ENCODE assay signal across 22 cellular contexts in the genomic region with DNA sequence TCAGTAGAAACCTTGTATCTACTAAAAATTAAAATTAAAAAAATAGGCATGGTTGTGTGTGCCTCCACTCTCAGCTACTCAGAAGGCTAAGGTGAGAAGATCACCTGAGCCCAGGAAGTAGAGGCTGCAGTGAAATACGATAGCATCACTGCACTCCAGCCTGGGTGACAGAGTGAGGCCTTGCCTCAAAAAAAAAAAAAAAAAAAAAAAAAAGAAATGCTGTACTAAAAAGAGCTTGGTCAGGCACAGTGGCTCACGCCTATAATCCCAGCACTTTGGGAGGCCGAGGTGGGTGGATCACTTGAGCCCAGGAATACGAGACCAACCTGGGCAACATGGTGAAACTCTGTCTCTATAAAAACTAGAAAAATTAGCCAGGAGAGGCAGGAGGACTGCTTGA.
DNase-seq lines count a peak whose midpoint lies in the region; ATAC-seq and TF ChIP-seq lines count a peak whose summit lies in the region.
"Had no signal": no experiment of that assay in that cellular context is flagged by ENCODE, and none has a peak within 500 bp of the region (broad histone marks: within the 10 kb centered on the region; RNA-seq: fewer than 3 reads in every experiment).

No MANE protein-coding gene starts in this region.

- POLR2A ChIA-PET in HEK293 (lab: Yijun Ruan, JAX), result interaction anchor here (0.6 to 3.3 kb wide), 3 partner anchors 24 to 50 kb away, joined by 3 to 25 read pairs (median 4); a partner anchor contains a TSS

- no peak for TF ChIP-seq CTCF in HEK293 (tag by site-specific recombination; IDR thresholded peaks at IDR 0.05)

- no peaks in the 10 kb centered on the region for H3K9me3 ChIP-seq in HEK293 (ENCODE audit: control insufficient read depth, insufficient read depth, low read depth, low read length)

- H3K4me1 ChIP-seq in HEK293 (ENCODE audit: control insufficient read depth, insufficient read depth, low read length), result no peaks in the 10 kb centered on the region; the same call in 1 of the 2 replicates

- H3K27ac ChIP-seq in HEK293 (ENCODE audit: extremely low read depth, low read depth, low read length), result no peak overlapping the region
- H3K27ac ChIP-seq: GM23248, SK-N-MC had no signal

- no peak for ATAC-seq in HG03045 (IDR thresholded peaks at IDR 0.05; ENCODE audit: unreplicated experiment)
- ATAC-seq: GM12878, HCT116, HepG2 had no signal

- H3K36me3 ChIP-seq in HEK293 (ENCODE audit: control insufficient read depth in 2 of 2, insufficient read depth in 1 of 2, low read length in 2 of 2), result no peaks in the 10 kb centered on the region

- H3K4me3 ChIP-seq in HEK293 (ENCODE audit: low read depth, low read length), result no peak overlapping the region
- H3K4me3 ChIP-seq: GM12878, GM23248, SK-N-MC had no signal

- DNase-seq in NCI-H748 (lab: John Stamatoyannopoulos, UW; ENCODE audit: unreplicated experiment) (peak; percentile 3), NCI-H748 treated with DMSO at 0.1 percent for 48 hours (lab: John Stamatoyannopoulos, UW) (no peak), NCI-H69 (lab: John Stamatoyannopoulos, UW) (peak; percentile 12), germinal center (ENCODE audit: low spot score) (no peak), NCI-H1694 treated with DMSO at 0.1 percent for 48 hours (lab: John Stamatoyannopoulos, UW) (no peak)
- DNase-seq: ACHN, C1 segment of cervical spinal cord, EL, KG1, NCI-H1105 treated with DMSO at 0.1 percent for 48 hours, NCI-H187 treated with DMSO at 0.1 percent for 48 hours, NCI-H345, NCI-H774, OCI-M1, SHP77 had no signal

- CTCF ChIA-PET in HEK293 (lab: Yijun Ruan, JAX), result no interaction called here

TF ChIP-seq in HEK293, 187 proteins besides CTCF, POLR2A, EP300 and RAD21:
- TF ChIP-seq ZNF76 (tag by site-specific recombination; IDR thresholded peaks at IDR 0.05; ENCODE audit: borderline replicate concordance, low read depth), result no peak
- TF ChIP-seq ZNF248 (tag by site-specific recombination; IDR thresholded peaks at IDR 0.05), result no peak
- 0 out of 2 replicates have a peak, but pooled peaks have one; percentile 30 for TF ChIP-seq GLIS1 (tag by site-specific recombination; IDR thresholded peaks at IDR 0.05)
- TF ChIP-seq ZNF335 (tag by site-specific recombination; conservative IDR thresholded peaks at IDR 0.05), result peak; percentile 69
- TF ChIP-seq, protein P1, sequence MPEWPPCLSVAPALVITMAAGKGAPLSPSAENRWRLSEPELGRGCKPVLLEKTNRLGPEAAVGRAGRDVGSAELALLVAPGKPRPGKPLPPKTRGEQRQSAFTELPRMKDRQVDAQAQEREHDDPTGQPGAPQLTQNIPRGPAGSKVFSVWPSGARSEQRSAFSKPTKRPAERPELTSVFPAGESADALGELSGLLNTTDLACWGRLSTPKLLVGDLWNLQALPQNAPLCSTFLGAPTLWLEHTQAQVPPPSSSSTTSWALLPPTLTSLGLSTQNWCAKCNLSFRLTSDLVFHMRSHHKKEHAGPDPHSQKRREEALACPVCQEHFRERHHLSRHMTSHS (tag by site-specific recombination; IDR thresholded peaks at IDR 0.05), result no peak
- no peak for TF ChIP-seq ZNF514 (tag by site-specific recombination; IDR thresholded peaks at IDR 0.05)

Comparison
In these comparisons a context has a peak if more than half of its experiments do, and no peak if none do; other contexts are left out.
1. DNase-seq: peak in NCI-H748 (single experiment) and NCI-H69 (single experiment); none in NCI-H748 treated with DMSO at 0.1 percent for 48 hours (single experiment), germinal center (single experiment) and NCI-H1694 treated with DMSO at 0.1 percent for 48 hours (single experiment).